In the genomic region with DNA sequence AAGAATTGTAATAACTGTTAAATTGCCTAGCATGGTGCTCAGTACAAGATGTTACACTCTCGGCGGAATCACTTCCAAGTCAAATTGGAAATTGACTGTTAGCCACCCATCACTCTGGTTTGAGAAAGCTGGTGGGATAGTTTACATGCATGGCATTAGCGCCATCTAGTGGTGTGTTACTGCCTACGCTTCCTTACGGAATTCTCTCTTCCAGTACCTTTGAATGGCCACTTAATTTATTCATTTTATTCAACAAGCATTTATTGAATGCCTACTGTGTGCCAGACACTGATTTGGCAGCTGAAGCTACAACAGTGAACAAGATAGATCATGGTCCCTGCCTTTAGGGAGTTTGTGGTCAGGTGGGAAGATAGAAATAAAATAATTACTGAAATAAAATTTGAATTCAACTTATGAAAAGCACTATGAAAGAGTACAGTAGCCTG, we compare ENCODE assay signal across 8 cellular contexts. TPM values are rescaled to one million over a fixed set of nuclear protein-coding genes. Genes with fewer than 3 reads are reported as not detected.
DNase-seq lines count a peak whose midpoint lies in the region; ATAC-seq and TF ChIP-seq lines count a peak whose summit lies in the region.

No MANE protein-coding gene starts in this region.

- H3K4me3 Mint-ChIP-seq in activated B cell treated with CpG ODN at 0.5 μM for 24 hours: no peak overlapping the region

- intact Hi-C loops in activated B cell treated with CpG ODN at 0.5 μM for 24 hours (cut with micrococcal nuclease): loop anchor here (1.0 to 10.0 kb wide), 6 partner anchors 238 to 672 kb away; no protein-coding TSS in a partner anchor
- intact Hi-C loops in left colon (cut with DNase I, micrococcal nuclease): loop anchor here in 1 of 2 donors (5.0 to 10.0 kb wide), 3 partner anchors 124 to 237 kb away; no protein-coding TSS in a partner anchor

- peak; percentile 79 for ATAC-seq in activated B cell treated with CpG ODN at 0.5 μM for 24 hours (ENCODE audit: low read depth)
- peak; percentile 80 for ATAC-seq in left colon
- no peak for ATAC-seq in GM19023 (IDR thresholded peaks at IDR 0.05; ENCODE audit: unreplicated experiment)

- no peak overlapping the region for H3K27ac ChIP-seq in caudate nucleus (ENCODE audit: low read depth, low read length)

- H3K4me1 Mint-ChIP-seq in activated B cell treated with CpG ODN at 0.5 μM for 24 hours: no peaks in the 10 kb centered on the region

- H3K36me3 Mint-ChIP-seq in activated B cell treated with CpG ODN at 0.5 μM for 24 hours (ENCODE audit: low read depth): no peaks in the 10 kb centered on the region

- no peak overlapping the region for H3K4me3 ChIP-seq in HFF-Myc (replicated peaks; ENCODE audit: low read depth, low read length)

- CTCF ChIA-PET in activated B cell treated with CpG ODN at 0.5 μM for 24 hours (lab: Charles Lee): interaction anchor here (0.7 to 3.7 kb wide), 19 partner anchors 8 to 1065 kb away, joined by 3 to 31 read pairs (median 4); no protein-coding TSS in a partner anchor

- no peaks in the 10 kb centered on the region for H3K27me3 Mint-ChIP-seq in activated B cell treated with CpG ODN at 0.5 μM for 24 hours

- TF ChIP-seq CTCF in HFF-Myc (IDR thresholded peaks at IDR 0.05; ENCODE audit: low read depth, low read length, missing control alignments): peak; percentile 92
- TF ChIP-seq CTCF in activated B cell treated with CpG ODN at 0.5 μM for 24 hours (IDR thresholded peaks at IDR 0.05): peak; percentile 83

- DNase-seq in CD1c-positive myeloid dendritic cell (ENCODE audit: extremely low spot score) (peak; percentile 90), HFF-Myc (ENCODE audit: extremely low read depth, low read depth) (peak; percentile 86), NCI-H446 treated with DMSO at 0.1 percent for 48 hours (lab: John Stamatoyannopoulos, UW) (peak; percentile 75), activated B cell treated with CpG ODN at 0.5 μM for 24 hours (no peak), caudate nucleus (lab: John Stamatoyannopoulos, UW) (peak in 45 of 61 donors; percentile 4 to 83 (median 40)), left colon (peak; percentile 63 to 70)
- peak; percentile 22 to 42 (median 28) for DNase-seq in stimulated activated CD4-positive, alpha-beta T cell treated with anti-CD3 and anti-CD28 coated beads, TNF-alpha, amount 100 ng/mL, for 1 hour (ENCODE audit: low read depth in 3 of 3, low spot score in 1 of 3)

- H3K27ac Mint-ChIP-seq in activated B cell treated with CpG ODN at 0.5 μM for 24 hours: no peak overlapping the region

- no peaks in the 10 kb centered on the region for H3K9me3 Mint-ChIP-seq in activated B cell treated with CpG ODN at 0.5 μM for 24 hours

- POLR2A ChIA-PET in activated B cell treated with CpG ODN at 0.5 μM for 24 hours (lab: Charles Lee): interaction anchor here (0.5 to 1.1 kb wide), 3 partner anchors 35 to 240 kb away, joined by 4 to 5 read pairs (median 4); no protein-coding TSS in a partner anchor

RNA-seq across cellular contexts. Expression of a gene that starts 33.6 kb away (rescaled TPM):
- total RNA-seq in activated B cell treated with CpG ODN at 0.5 μM for 24 hours (11.6 and 14.2 TPM in 2 replicates), left colon (10 to 100 TPM; 10.9 to 15.0 TPM)

RNA-seq across cellular contexts. Expression of a gene that starts 33.7 kb away (rescaled TPM):
- total RNA-seq in activated B cell treated with CpG ODN at 0.5 μM for 24 hours (19.4 and 19.7 TPM in 2 replicates), left colon (10 to 100 TPM; 23.3 to 25.4 TPM)

RNA-seq across cellular contexts. Expression of a gene that starts 48.5 kb away (rescaled TPM):
- total RNA-seq in activated B cell treated with CpG ODN at 0.5 μM for 24 hours (13.0 and 15.6 TPM in 2 replicates), left colon (10 to 100 TPM; 12.9 to 15.0 TPM)
